ENCODE assay signal across 11 cellular contexts in genomic region chr11:44315947-44316387, GRCh38. TPM values are rescaled to one million over a fixed set of nuclear protein-coding genes. Genes with fewer than 3 reads are reported as not detected.
A peak's percentile ranks its signal among the peaks of the same experiment; 100 is the strongest.
DNase-seq lines count a peak whose midpoint lies in the region; FAIRE-seq and TF ChIP-seq lines count a peak whose summit lies in the region.
"Had no signal": no experiment of that assay in that cellular context is flagged by ENCODE, and none has a peak within 500 bp of the region (broad histone marks: within the 10 kb centered on the region; RNA-seq: fewer than 3 reads in every experiment).

No MANE protein-coding gene starts in this region.

- H3K27me3 ChIP-seq in BJ (ENCODE audit: control insufficient read depth, insufficient read depth, low read length) (peaks cover 44% of the 10 kb centered on the region), H1 (replicated peaks in 1 of 4; ENCODE audit: control insufficient read depth in 3 of 4, extremely low read depth in 1 of 4, insufficient read depth in 3 of 4, low read length in 3 of 4) (peaks cover 99 to 100% (median 100%) of the 10 kb centered on the region in 4 experiments), neural cell (ENCODE audit: insufficient read depth, low read depth, low read length) (peaks cover 100% of the 10 kb centered on the region)

- no peak overlapping the region for H2BK120ac ChIP-seq in H1 (replicated peaks; ENCODE audit: low read depth, low read length)

- TF ChIP-seq EP300 in H1 (IDR thresholded peaks at IDR 0.05; ENCODE audit: borderline replicate concordance in 1 of 2, low read depth in 2 of 2, low read length in 2 of 2) (no peak), neural cell (conservative IDR thresholded peaks at IDR 0.05; ENCODE audit: poor library complexity, severe bottlenecking) (no peak)

- POLR2A ChIA-PET in BJ (lab: Charles Lee) = no interaction called here
- POLR2A ChIA-PET in H1 (lab: Charles Lee; ENCODE audit: partially characterized antibody) = interaction anchor here (5.6 kb wide), 1 partner anchor 10 kb away, joined by 47 read pairs; no protein-coding TSS in a partner anchor

- no peak overlapping the region for H2BK20ac ChIP-seq in H1 (ENCODE audit: low read length)

- no peak overlapping the region for H2BK12ac ChIP-seq in H1 (ENCODE audit: low read depth, low read length)

- peaks cover 3 to 34% (median 23%) of the 10 kb centered on the region in 4 experiments for H3K4me1 ChIP-seq in H1 (replicated peaks in 1 of 4; ENCODE audit: control insufficient read depth in 3 of 4, insufficient read depth in 4 of 4, low read length in 3 of 4)

- H3K27ac ChIP-seq in H1 (ENCODE audit: low read depth, low read length) (no peak overlapping the region), neural cell (ENCODE audit: low read length) (no peak overlapping the region)
- H3K27ac ChIP-seq: PC-9 had no signal

- H3K4ac ChIP-seq in H1 (replicated peaks; ENCODE audit: insufficient read length, low read depth, low read length) = no peak overlapping the region

- H3K9me2 ChIP-seq in neural cell (ENCODE audit: insufficient read depth, low read length) = no peaks in the 10 kb centered on the region

- CTCF ChIA-PET in BJ (lab: Yijun Ruan, JAX) (interaction anchor here (0.9 kb wide), 1 partner anchor 29 kb away, joined by 3 read pairs; no protein-coding TSS in a partner anchor), H1 (lab: Charles Lee; ENCODE audit: partially characterized antibody) (interaction anchor here (0.9 to 8.6 kb wide), 6 partner anchors 9 to 112 kb away, joined by 3 to 41 read pairs (median 4); no protein-coding TSS in a partner anchor)

- FAIRE-seq in H1 (lab: Jason Lieb, UNC) = no peak

- H3K4me2 ChIP-seq in H1 (ENCODE audit: insufficient read depth in 1 of 2, low read depth in 2 of 2, low read length in 2 of 2) (peak overlapping the region; percentile 60 to 85), neural cell (ENCODE audit: low read length) (peak overlapping the region; percentile 22)
- H3K4me2 ChIP-seq: PC-9 had no signal

- H3K36me3 ChIP-seq in BJ (ENCODE audit: control insufficient read depth, insufficient read depth, low read length) (no peaks in the 10 kb centered on the region), H1 (ENCODE audit: control insufficient read depth in 2 of 4, insufficient read depth in 4 of 4, low read length in 3 of 4) (no peaks in the 10 kb centered on the region; a peak in 1 of 8 replicates), neural cell (ENCODE audit: insufficient read depth, low read length) (no peaks in the 10 kb centered on the region)

- DNase-seq in BJ (ENCODE audit: low read depth) (no peak), M059J (ENCODE audit: low read depth) (peak; percentile 68), H1 (ENCODE audit: low read depth in 1 of 2, low spot score in 2 of 2) (no peak), NCI-H1436 treated with DMSO at 0.1 percent for 48 hours (lab: John Stamatoyannopoulos, UW) (no peak), NCI-H748 (lab: John Stamatoyannopoulos, UW; ENCODE audit: unreplicated experiment) (no peak), globus pallidus (ENCODE audit: low spot score) (no peak), UCSD-AML1 (lab: John Stamatoyannopoulos, UW; ENCODE audit: unreplicated experiment) (no peak)
- DNase-seq: activated naive CD4-positive, alpha-beta T cell treated with anti-CD3 and anti-CD28 coated beads, Interleukin-2, amount 10 ng/mL, durations not matched to agents 7 days and 5 days; PC-9 had no signal

- H2BK15ac ChIP-seq in H1 (ENCODE audit: low read length) = no peak overlapping the region

- WGBS in H1 (ENCODE audit: extremely low coverage in 1 of 2, insufficient coverage in 1 of 2, insufficient read length in 1 of 2, insufficient replicate concordance in 2 of 2, low coverage in 1 of 2, low lambda C conversion rate in 2 of 2, missing lambda C conversion rate in 1 of 2), 2 experiments = 5% methylated on average over 32 of the region's 43 CpGs; no CpG with 5 or more reads in 1 of the 2 experiments

- no peak overlapping the region for H4K5ac ChIP-seq in H1 (ENCODE audit: insufficient read length, low read depth, low read length)

- TF ChIP-seq RAD21 in H1 (IDR thresholded peaks at IDR 0.05 in 1 of 2, conservative IDR thresholded peaks at IDR 0.05 in 1 of 2; ENCODE audit: low read depth in 2 of 2, low read length in 2 of 2) (no peak), neural cell (conservative IDR thresholded peaks at IDR 0.05) (no peak)

- no peaks in the 10 kb centered on the region for H3K79me2 ChIP-seq in H1 (ENCODE audit: control insufficient read depth in 1 of 2, insufficient read depth in 2 of 2, low read length in 2 of 2)
- no peaks in the 10 kb centered on the region for H3K79me2 ChIP-seq in neural cell (replicated peaks; ENCODE audit: insufficient read depth, low read length)

- TF ChIP-seq CTCF in BJ (IDR thresholded peaks at IDR 0.05; ENCODE audit: insufficient read depth, low read depth, low read length) = peak; percentile 25; the same call in 1 of the 2 replicates
- TF ChIP-seq CTCF in H1 (IDR thresholded peaks at IDR 0.05; ENCODE audit: control extremely low read depth in 1 of 3, insufficient read depth in 1 of 3, low read depth in 1 of 3, low read length in 3 of 3) = no peak
- no peak for TF ChIP-seq CTCF in neural cell (IDR thresholded peaks at IDR 0.05; ENCODE audit: poor library complexity, severe bottlenecking)

- H2BK5ac ChIP-seq in H1 (ENCODE audit: low read depth, low read length) = no peak overlapping the region

- H3K9me3 ChIP-seq in H1 (ENCODE audit: insufficient read depth in 2 of 2, low read depth in 1 of 2, low read length in 1 of 2) (no peaks in the 10 kb centered on the region), neural cell (ENCODE audit: low read length) (no peaks in the 10 kb centered on the region)

- no peaks in the 10 kb centered on the region for H3F3A ChIP-seq in neural cell (ENCODE audit: insufficient read depth, low read length, poor library complexity, severe bottlenecking)

- H3K9ac ChIP-seq in H1 (replicated peaks in 1 of 4; ENCODE audit: extremely low read depth in 1 of 4, low read depth in 3 of 4, low read length in 3 of 4) (no peak overlapping the region), neural cell (ENCODE audit: low read length) (no peak overlapping the region)

- H3K18ac ChIP-seq in H1 (ENCODE audit: extremely low read depth, low read length) = no peak overlapping the region

- H3K4me3 ChIP-seq in BJ (ENCODE audit: low read depth, low read length) = peak overlapping the region; percentile 32
- H3K4me3 ChIP-seq in H1 (ENCODE audit: extremely low read depth in 1 of 4, insufficient read depth in 2 of 4, low read depth in 3 of 4, low read length in 4 of 4) = peak overlapping the region; percentile 13 to 58 (median 20); a peak in 5 of 8 replicates
- H3K4me3 ChIP-seq in neural cell (ENCODE audit: low read length) = peak overlapping the region; percentile 59
- H3K4me3 ChIP-seq: lung, PC-9 had no signal

- no peak overlapping the region for H3K14ac ChIP-seq in H1 (ENCODE audit: insufficient read length)

- H2AFZ ChIP-seq in H1 (ENCODE audit: low read length) = no peak overlapping the region
- no peak overlapping the region for H2AFZ ChIP-seq in neural cell (ENCODE audit: low read depth, low read length)
- H2AFZ ChIP-seq: PC-9 had no signal

- H4K20me1 ChIP-seq in H1 (replicated peaks in 1 of 2; ENCODE audit: control insufficient read depth in 1 of 2, insufficient read depth in 2 of 2, low read length in 2 of 2) (peaks cover 37 to 46% of the 10 kb centered on the region in 2 experiments), neural cell (ENCODE audit: insufficient read depth) (no peaks in the 10 kb centered on the region)

- no peak overlapping the region for H4K91ac ChIP-seq in H1 (replicated peaks; ENCODE audit: insufficient read length, low read length)

- no peak overlapping the region; the same call in 1 of the 2 replicates for H4K8ac ChIP-seq in H1 (ENCODE audit: extremely low read depth, insufficient read depth, low read length)

- H3K23ac ChIP-seq in H1 (ENCODE audit: insufficient read length) = no peak overlapping the region

- no peak overlapping the region for H3K56ac ChIP-seq in H1 (replicated peaks; ENCODE audit: insufficient read length, low read depth, low read length)

- no peak overlapping the region for H2AK5ac ChIP-seq in H1 (ENCODE audit: low read depth, low read length)

- no peak for TF ChIP-seq POLR2A in H1 (IDR thresholded peaks at IDR 0.05; ENCODE audit: control extremely low read depth in 1 of 2, low read depth in 2 of 2, low read length in 2 of 2)

- peaks cover 5% of the 10 kb centered on the region; the same call in 1 of the 2 replicates for H3K23me2 ChIP-seq in H1 (ENCODE audit: low read depth, low read length)

- no peaks in the 10 kb centered on the region for H3K79me1 ChIP-seq in H1 (ENCODE audit: low read depth, low read length)

TF ChIP-seq in H1, 55 proteins besides CTCF, POLR2A, EP300 and RAD21 (continues in another document):
- TF ChIP-seq BCL11A (IDR thresholded peaks at IDR 0.05; ENCODE audit: low read depth in 2 of 2, low read length in 2 of 2) (no peak), ZNF274 (IDR thresholded peaks at IDR 0.05; ENCODE audit: borderline replicate concordance, extremely low read depth, low read length) (no peak), POU5F1 (IDR thresholded peaks at IDR 0.05; ENCODE audit: low read depth, low read length) (no peak), RXRA (IDR thresholded peaks at IDR 0.05; ENCODE audit: insufficient read depth, low read depth, low read length) (no peak), SIX5 (IDR thresholded peaks at IDR 0.05; ENCODE audit: low read depth, low read length) (no peak)

TF ChIP-seq in neural cell, 6 proteins besides CTCF, POLR2A, EP300 and RAD21 (continues in another document):
- TF ChIP-seq SMC3 (conservative IDR thresholded peaks at IDR 0.05; ENCODE audit: poor library complexity) (no peak), MXI1 (conservative IDR thresholded peaks at IDR 0.05; ENCODE audit: poor library complexity, severe bottlenecking) (no peak)

RNA-seq across cellular contexts. Expression of gene ALX4, which starts 6.0 kb away (rescaled TPM):
- polyA plus RNA-seq in BJ (2011; rRNA removed) (1.3 and 2.2 TPM in 2 replicates), H1 (2011; rRNA removed) (not detected in 2 replicates), neural cell (not detected in 2 replicates)
- polyA minus RNA-seq in BJ (2011; rRNA and poly(A)+ RNA removed) = 2.2 and 2.6 TPM in 2 replicates
- total RNA-seq in M059J (2014; rRNA removed; shearing (Covaris generic)) = 7.0 and 9.9 TPM in 2 replicates
- not detected in 2 replicates for total RNA-seq in H1 (2021; fragmentation: NEBNext Ultra II Directional; extraction: Animal tissue kit (Norgen Biotek cat#: 25700))
- polyA plus RNA-seq in H1 (2011; cell fraction: cytosol; rRNA removed) = not detected
- polyA plus RNA-seq in H1 (2011; cell fraction: nucleus; rRNA removed) = not detected
- polyA plus RNA-seq in H1 (2012, experiment 1 of 2) = 0.05 to 0.06 TPM in 2 of 4 replicates, not detected in the others
- not detected for polyA plus RNA-seq in H1 (2012, experiment 2 of 2)
- not detected for polyA plus RNA-seq in H1 (2013, experiment 1 of 2)
- polyA plus RNA-seq in H1 (2013, experiment 2 of 2) = not detected
- polyA minus RNA-seq in H1 (2011; rRNA and poly(A)+ RNA removed) = not detected in 2 replicates
- not detected for polyA minus RNA-seq in H1 (2011; cell fraction: cytosol; rRNA and poly(A)+ RNA removed)
- polyA minus RNA-seq in H1 (2011; cell fraction: nucleus; rRNA and poly(A)+ RNA removed) = not detected
- polyA minus RNA-seq in neural cell = 0.12 TPM in 1 of 2 replicates, not detected in the other
- total RNA-seq: PC-9 had no signal
